ENCODE assay signal across 1 cellular context in the genomic region with DNA sequence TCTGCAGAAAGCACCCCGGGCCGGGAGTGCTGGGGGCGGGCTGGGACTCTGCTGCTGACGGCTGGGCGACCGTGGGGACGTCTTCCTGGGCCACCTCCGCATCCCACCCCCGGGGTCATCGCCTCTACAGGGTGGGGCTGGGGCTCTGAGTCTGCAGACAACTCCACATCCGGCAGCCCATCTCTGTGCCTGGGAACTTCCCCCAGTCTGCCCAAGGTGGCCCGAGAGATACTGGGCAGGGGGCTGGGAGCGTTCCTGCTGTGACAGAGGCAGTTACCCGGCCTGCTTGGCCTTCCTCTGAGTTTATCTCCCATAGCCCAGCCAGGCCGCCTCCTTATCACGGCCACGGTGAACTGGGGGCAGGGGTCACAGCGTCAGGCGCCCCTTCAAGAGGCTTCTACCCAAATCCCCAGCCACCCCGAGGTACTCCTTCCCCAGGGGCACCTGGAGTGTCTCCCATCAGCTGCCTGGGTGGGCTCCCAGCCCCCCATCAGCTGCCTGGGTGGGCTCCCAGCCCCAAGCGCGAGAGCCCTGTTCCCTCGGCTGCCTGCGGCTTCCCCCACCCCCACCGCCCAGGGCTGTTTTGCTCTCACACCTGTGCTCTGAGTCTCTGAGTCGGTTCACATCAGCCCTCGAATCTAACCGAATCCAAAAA.
TF ChIP-seq lines count a peak whose summit lies in the region.

No MANE protein-coding gene starts in this region.

TF ChIP-seq in GM12878, 131 proteins besides CTCF, POLR2A, EP300 and RAD21 (continued from another document):
- TF ChIP-seq, protein P1, sequence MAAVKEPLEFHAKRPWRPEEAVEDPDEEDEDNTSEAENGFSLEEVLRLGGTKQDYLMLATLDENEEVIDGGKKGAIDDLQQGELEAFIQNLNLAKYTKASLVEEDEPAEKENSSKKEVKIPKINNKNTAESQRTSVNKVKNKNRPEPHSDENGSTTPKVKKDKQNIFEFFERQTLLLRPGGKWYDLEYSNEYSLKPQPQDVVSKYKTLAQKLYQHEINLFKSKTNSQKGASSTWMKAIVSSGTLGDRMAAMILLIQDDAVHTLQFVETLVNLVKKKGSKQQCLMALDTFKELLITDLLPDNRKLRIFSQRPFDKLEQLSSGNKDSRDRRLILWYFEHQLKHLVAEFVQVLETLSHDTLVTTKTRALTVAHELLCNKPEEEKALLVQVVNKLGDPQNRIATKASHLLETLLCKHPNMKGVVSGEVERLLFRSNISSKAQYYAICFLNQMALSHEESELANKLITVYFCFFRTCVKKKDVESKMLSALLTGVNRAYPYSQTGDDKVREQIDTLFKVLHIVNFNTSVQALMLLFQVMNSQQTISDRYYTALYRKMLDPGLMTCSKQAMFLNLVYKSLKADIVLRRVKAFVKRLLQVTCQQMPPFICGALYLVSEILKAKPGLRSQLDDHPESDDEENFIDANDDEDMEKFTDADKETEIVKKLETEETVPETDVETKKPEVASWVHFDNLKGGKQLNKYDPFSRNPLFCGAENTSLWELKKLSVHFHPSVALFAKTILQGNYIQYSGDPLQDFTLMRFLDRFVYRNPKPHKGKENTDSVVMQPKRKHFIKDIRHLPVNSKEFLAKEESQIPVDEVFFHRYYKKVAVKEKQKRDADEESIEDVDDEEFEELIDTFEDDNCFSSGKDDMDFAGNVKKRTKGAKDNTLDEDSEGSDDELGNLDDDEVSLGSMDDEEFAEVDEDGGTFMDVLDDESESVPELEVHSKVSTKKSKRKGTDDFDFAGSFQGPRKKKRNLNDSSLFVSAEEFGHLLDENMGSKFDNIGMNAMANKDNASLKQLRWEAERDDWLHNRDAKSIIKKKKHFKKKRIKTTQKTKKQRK (IDR thresholded peaks at IDR 0.05; ENCODE audit: low read depth, low read length) = no peak
- TF ChIP-seq WRNIP1 (IDR thresholded peaks at IDR 0.05; ENCODE audit: borderline replicate concordance, low read depth, low read length) (no peak), MYC (IDR thresholded peaks at IDR 0.05; ENCODE audit: insufficient read depth, insufficient read length, insufficient replicate concordance, low read length, severe bottlenecking) (no peak), TCF3 (IDR thresholded peaks at IDR 0.05; ENCODE audit: borderline replicate concordance, insufficient read depth, low read depth, low read length) (0 out of 2 replicates have a peak, but pooled peaks have one; percentile 15), MTA2 (IDR thresholded peaks at IDR 0.05; ENCODE audit: low read depth) (no peak), NFIC (IDR thresholded peaks at IDR 0.05; ENCODE audit: low read depth, low read length) (no peak), RBBP5 (conservative IDR thresholded peaks at IDR 0.05) (no peak), SREBF2 (IDR thresholded peaks at IDR 0.05; ENCODE audit: low read length) (no peak), ATF7 (IDR thresholded peaks at IDR 0.05; ENCODE audit: low read depth) (no peak), STAT1 (conservative IDR thresholded peaks at IDR 0.05) (no peak), RAD51 (IDR thresholded peaks at IDR 0.05) (no peak), NR2F1 (conservative IDR thresholded peaks at IDR 0.05) (0 out of 2 replicates have a peak, but pooled peaks have one; percentile 12), POU2F2 (IDR thresholded peaks at IDR 0.05; ENCODE audit: borderline replicate concordance, low read depth, low read length) (no peak)
- TF ChIP-seq, protein P2, sequence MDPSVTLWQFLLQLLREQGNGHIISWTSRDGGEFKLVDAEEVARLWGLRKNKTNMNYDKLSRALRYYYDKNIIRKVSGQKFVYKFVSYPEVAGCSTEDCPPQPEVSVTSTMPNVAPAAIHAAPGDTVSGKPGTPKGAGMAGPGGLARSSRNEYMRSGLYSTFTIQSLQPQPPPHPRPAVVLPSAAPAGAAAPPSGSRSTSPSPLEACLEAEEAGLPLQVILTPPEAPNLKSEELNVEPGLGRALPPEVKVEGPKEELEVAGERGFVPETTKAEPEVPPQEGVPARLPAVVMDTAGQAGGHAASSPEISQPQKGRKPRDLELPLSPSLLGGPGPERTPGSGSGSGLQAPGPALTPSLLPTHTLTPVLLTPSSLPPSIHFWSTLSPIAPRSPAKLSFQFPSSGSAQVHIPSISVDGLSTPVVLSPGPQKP (IDR thresholded peaks at IDR 0.05; ENCODE audit: low read depth, low read length) = no peak
- TF ChIP-seq, protein P3, sequence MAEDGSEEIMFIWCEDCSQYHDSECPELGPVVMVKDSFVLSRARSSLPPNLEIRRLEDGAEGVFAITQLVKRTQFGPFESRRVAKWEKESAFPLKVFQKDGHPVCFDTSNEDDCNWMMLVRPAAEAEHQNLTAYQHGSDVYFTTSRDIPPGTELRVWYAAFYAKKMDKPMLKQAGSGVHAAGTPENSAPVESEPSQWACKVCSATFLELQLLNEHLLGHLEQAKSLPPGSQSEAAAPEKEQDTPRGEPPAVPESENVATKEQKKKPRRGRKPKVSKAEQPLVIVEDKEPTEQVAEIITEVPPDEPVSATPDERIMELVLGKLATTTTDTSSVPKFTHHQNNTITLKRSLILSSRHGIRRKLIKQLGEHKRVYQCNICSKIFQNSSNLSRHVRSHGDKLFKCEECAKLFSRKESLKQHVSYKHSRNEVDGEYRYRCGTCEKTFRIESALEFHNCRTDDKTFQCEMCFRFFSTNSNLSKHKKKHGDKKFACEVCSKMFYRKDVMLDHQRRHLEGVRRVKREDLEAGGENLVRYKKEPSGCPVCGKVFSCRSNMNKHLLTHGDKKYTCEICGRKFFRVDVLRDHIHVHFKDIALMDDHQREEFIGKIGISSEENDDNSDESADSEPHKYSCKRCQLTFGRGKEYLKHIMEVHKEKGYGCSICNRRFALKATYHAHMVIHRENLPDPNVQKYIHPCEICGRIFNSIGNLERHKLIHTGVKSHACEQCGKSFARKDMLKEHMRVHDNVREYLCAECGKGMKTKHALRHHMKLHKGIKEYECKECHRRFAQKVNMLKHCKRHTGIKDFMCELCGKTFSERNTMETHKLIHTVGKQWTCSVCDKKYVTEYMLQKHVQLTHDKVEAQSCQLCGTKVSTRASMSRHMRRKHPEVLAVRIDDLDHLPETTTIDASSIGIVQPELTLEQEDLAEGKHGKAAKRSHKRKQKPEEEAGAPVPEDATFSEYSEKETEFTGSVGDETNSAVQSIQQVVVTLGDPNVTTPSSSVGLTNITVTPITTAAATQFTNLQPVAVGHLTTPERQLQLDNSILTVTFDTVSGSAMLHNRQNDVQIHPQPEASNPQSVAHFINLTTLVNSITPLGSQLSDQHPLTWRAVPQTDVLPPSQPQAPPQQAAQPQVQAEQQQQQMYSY (CRISPR knock-in tag; IDR thresholded peaks at IDR 0.05) = no peak
TF ChIP-seq in GM12878: peak in this region for 2.
